In genomic region chr9:113401027-113401792, GRCh38 we compare ENCODE assay signal across 8 cellular contexts. TPM values are rescaled to one million over a fixed set of nuclear protein-coding genes. Genes with fewer than 3 reads are reported as not detected.
A peak's percentile ranks its signal among the peaks of the same experiment; 100 is the strongest.
DNase-seq lines count a peak whose midpoint lies in the region; ATAC-seq and TF ChIP-seq lines count a peak whose summit lies in the region.

Gene ALAD (minus strand): TSS chr9:113401284. CDS start chr9:113393559, 7,725 bp downstream.

- peak; percentile 92 for TF ChIP-seq CTCF in colonic mucosa (IDR thresholded peaks at IDR 0.05)

- peak within 1 kb of the TSS; percentile 52 for H3K27ac ChIP-seq in colonic mucosa

- ATAC-seq in GM19324 (IDR thresholded peaks at IDR 0.05; ENCODE audit: low FRiP score, unreplicated experiment) (peak; percentile 100), HG03469 (IDR thresholded peaks at IDR 0.05; ENCODE audit: unreplicated experiment) (peak; percentile 97)

- no peaks in the 10 kb centered on the region for H3K27me3 ChIP-seq in colonic mucosa

- H3K4me3 ChIP-seq in colonic mucosa, result peak within 1 kb of the TSS; percentile 75

- DNase-seq in C1 segment of cervical spinal cord (lab: John Stamatoyannopoulos, UW) (peak; percentile 82 to 99 (median 97)), NCI-H526 (lab: John Stamatoyannopoulos, UW) (peak; percentile 81 to 97), colonic mucosa (peak; percentile 100), left kidney (ENCODE audit: low read depth, low spot score) (peak; percentile 100)
- peak; percentile 99 for DNase-seq in activated CD4-positive, alpha-beta T cell treated with anti-CD3 and anti-CD28 coated beads for 48 hours
- DNase-seq in stimulated activated CD4-positive, alpha-beta T cell treated with anti-CD3 and anti-CD28 coated beads, Interleukin-2, amount 100 ng/mL, for 24 hours, result peak; percentile 99 to 100

- H3K36me3 ChIP-seq in colonic mucosa, result no peaks in the 10 kb centered on the region

- no peaks in the 10 kb centered on the region for H3K4me1 ChIP-seq in colonic mucosa

- peak within 1 kb of the TSS; percentile 73 to 83 for H3K9ac ChIP-seq in colonic mucosa (ENCODE audit: low read depth in 2 of 2, low read length in 2 of 2)

- H3K9me3 ChIP-seq in colonic mucosa, result no peaks in the 10 kb centered on the region

- intact Hi-C loops in colonic mucosa (cut with DNase I), result no loop called here

RNA-seq across cellular contexts. Expression of gene ALAD, which starts in this region (rescaled TPM):
- total RNA-seq in colonic mucosa, result 10 to 100 TPM; 50.3 to 51.4 TPM

Comparison
In these comparisons a context has a peak if more than half of its experiments do, and no peak if none do; other contexts are left out.
1. Peak in every context shown above with its lines: DNase-seq, ATAC-seq, H3K4me3 ChIP-seq and H3K27ac ChIP-seq.